16 cellular contexts compared by ENCODE assay signal in the genomic region with DNA sequence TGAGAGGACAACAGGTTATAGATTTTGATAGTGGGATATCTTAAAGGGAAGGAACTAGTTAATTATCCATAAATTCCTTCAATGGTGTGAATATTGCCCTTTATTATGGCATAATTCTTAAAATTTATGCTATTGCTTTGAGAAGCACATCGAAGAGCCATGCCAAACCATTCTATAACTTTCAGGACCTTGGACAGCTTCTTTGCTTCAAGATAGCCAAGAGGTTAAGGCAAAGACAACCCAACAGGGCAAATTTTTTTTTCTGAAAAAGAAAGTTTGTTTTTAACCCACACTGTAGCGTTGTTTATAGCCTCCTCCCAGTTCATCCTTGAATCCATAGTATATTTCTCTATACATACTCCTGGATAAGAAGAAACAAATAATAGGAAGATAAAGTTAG.
DNase-seq lines count a peak whose midpoint lies in the region; ATAC-seq and TF ChIP-seq lines count a peak whose summit lies in the region.
"Had no signal": no experiment of that assay in that cellular context is flagged by ENCODE, and none has a peak within 500 bp of the region (broad histone marks: within the 10 kb centered on the region; RNA-seq: fewer than 3 reads in every experiment).

No MANE protein-coding gene starts in this region.

- H3K4me1 ChIP-seq in PC-3 (ENCODE audit: insufficient read depth, low read length), result no peaks in the 10 kb centered on the region
- H3K4me1 ChIP-seq in neural progenitor cell, result no peaks in the 10 kb centered on the region
- H3K4me1 ChIP-seq: heart right ventricle had no signal

- H3K9me3 ChIP-seq in PC-3 (ENCODE audit: low read length) (no peaks in the 10 kb centered on the region), neural progenitor cell (ENCODE audit: low read depth) (no peaks in the 10 kb centered on the region)

- CTCF ChIA-PET in PC-3 (lab: Charles Lee), result no interaction called here

- H3K4me3 Mint-ChIP-seq in neural progenitor cell, result no peak overlapping the region
- H3K4me3 Mint-ChIP-seq: activated naive CD8-positive, alpha-beta T cell treated with anti-CD3 and anti-CD28 coated beads, Interleukin-2, amount 50 U/mL, for 24 hours had no signal

- H3K4me2 ChIP-seq in PC-3 (ENCODE audit: low read length) (no peak overlapping the region), neural progenitor cell (no peak overlapping the region)

- no peak overlapping the region for H3K4me3 ChIP-seq in PC-3 (ENCODE audit: low read length)
- no peak overlapping the region for H3K4me3 ChIP-seq in cardiac fibroblast (replicated peaks in 1 of 2; ENCODE audit: low read depth in 2 of 2, low read length in 2 of 2)
- H3K4me3 ChIP-seq in neural progenitor cell, result no peak overlapping the region
- H3K4me3 ChIP-seq: heart right ventricle had no signal

- H3K27ac Mint-ChIP-seq in neural progenitor cell, result no peak overlapping the region
- H3K27ac Mint-ChIP-seq: activated naive CD8-positive, alpha-beta T cell treated with anti-CD3 and anti-CD28 coated beads, Interleukin-2, amount 50 U/mL, for 24 hours had no signal

- H3K9me2 ChIP-seq in PC-3 (replicated peaks; ENCODE audit: low read length), result no peaks in the 10 kb centered on the region

- H3K27me3 ChIP-seq in PC-3 (ENCODE audit: low read length), result no peaks in the 10 kb centered on the region
- no peaks in the 10 kb centered on the region for H3K27me3 ChIP-seq in neural progenitor cell
- H3K27me3 ChIP-seq: heart right ventricle had no signal

- H3K27me3 Mint-ChIP-seq in neural progenitor cell (ENCODE audit: insufficient read depth, low read depth), result no peaks in the 10 kb centered on the region
- H3K27me3 Mint-ChIP-seq: activated naive CD8-positive, alpha-beta T cell treated with anti-CD3 and anti-CD28 coated beads, Interleukin-2, amount 50 U/mL, for 24 hours had no signal

- TF ChIP-seq CTCF in PC-3 (conservative IDR thresholded peaks at IDR 0.05; ENCODE audit: low read depth, low read length), result no peak
- no peak for TF ChIP-seq CTCF in cardiac fibroblast (IDR thresholded peaks at IDR 0.05; ENCODE audit: low read depth, low read length)
- TF ChIP-seq CTCF in neural progenitor cell (IDR thresholded peaks at IDR 0.05), result no peak

- no TSS peak for BruUV-seq in PC-3 (replicated peaks; lab: Mats Ljungman, UMichigan)

- H3K9ac ChIP-seq in PC-3 (ENCODE audit: low read length), result no peak overlapping the region
- H3K9ac ChIP-seq in neural progenitor cell, result no peak overlapping the region

- H3K36me3 Mint-ChIP-seq in neural progenitor cell, result no peaks in the 10 kb centered on the region

- POLR2A ChIA-PET in PC-3 (lab: Charles Lee; ENCODE audit: unreplicated experiment), result no interaction called here

- no peaks in the 10 kb centered on the region for H4K20me1 ChIP-seq in PC-3 (ENCODE audit: low read length)
- H4K20me1 ChIP-seq in neural progenitor cell (ENCODE audit: low read depth), result peaks cover 4% of the 10 kb centered on the region

- H3K27ac ChIP-seq in PC-3 (ENCODE audit: low read length) (no peak overlapping the region), neural progenitor cell (no peak overlapping the region)
- H3K27ac ChIP-seq: 22Rv1, heart right ventricle had no signal

- ATAC-seq in PC-3 (no peak), HG02885 (IDR thresholded peaks at IDR 0.05; ENCODE audit: poor library complexity, unreplicated experiment) (no peak), GM21825 (IDR thresholded peaks at IDR 0.05; ENCODE audit: unreplicated experiment) (no peak)
- ATAC-seq: activated naive CD8-positive, alpha-beta T cell treated with anti-CD3 and anti-CD28 coated beads, Interleukin-2, amount 50 U/mL, for 24 hours; heart right ventricle had no signal

- no peaks in the 10 kb centered on the region for H3K79me2 ChIP-seq in PC-3 (ENCODE audit: low read length)
- no peaks in the 10 kb centered on the region for H3K79me2 ChIP-seq in neural progenitor cell (ENCODE audit: low read depth)

- H3K9me3 Mint-ChIP-seq in neural progenitor cell, result no peaks in the 10 kb centered on the region

- H3K4me1 Mint-ChIP-seq in neural progenitor cell, result no peaks in the 10 kb centered on the region
- H3K4me1 Mint-ChIP-seq: activated naive CD8-positive, alpha-beta T cell treated with anti-CD3 and anti-CD28 coated beads, Interleukin-2, amount 50 U/mL, for 24 hours had no signal

- H3F3A ChIP-seq in PC-3 (ENCODE audit: low read length, unreplicated experiment) (no peaks in the 10 kb centered on the region), neural progenitor cell (ENCODE audit: low read depth) (no peaks in the 10 kb centered on the region)

- H3K36me3 ChIP-seq in PC-3 (ENCODE audit: low read depth, low read length), result no peaks in the 10 kb centered on the region
- H3K36me3 ChIP-seq in neural progenitor cell, result no peaks in the 10 kb centered on the region
- H3K36me3 ChIP-seq: heart right ventricle had no signal

- intact Hi-C loops in PC-3 (cut with micrococcal nuclease), result no loop called here

- H2AFZ ChIP-seq in PC-3 (ENCODE audit: low read length), result no peak overlapping the region
- H2AFZ ChIP-seq in neural progenitor cell (replicated peaks), result no peak overlapping the region

- DNase-seq in DMS 273 (lab: John Stamatoyannopoulos, UW; ENCODE audit: unreplicated experiment) (peak; percentile 41), DMS 273 treated with DMSO at 0.1 percent for 48 hours (lab: John Stamatoyannopoulos, UW) (no peak), PC-3 (peak; percentile 10), cardiac fibroblast (ENCODE audit: low read depth in 2 of 2) (peak; percentile 12 to 67), neural progenitor cell (ENCODE audit: low spot score) (peak; percentile 78), NCI-H1694 (lab: John Stamatoyannopoulos, UW) (no peak)
- DNase-seq: activated naive CD8-positive, alpha-beta T cell treated with anti-CD3 and anti-CD28 coated beads, Interleukin-2, amount 50 U/mL, for 24 hours; effector CD8-positive, alpha-beta T cell; heart right ventricle; midbrain; NCI-H1694 treated with DMSO at 0.1 percent for 48 hours; substantia nigra; T-helper 9 cell had no signal

Comparison
In these comparisons a context has a peak if more than half of its experiments do, and no peak if none do; other contexts are left out.
1. DNase-seq: peak in DMS 273 (single experiment), PC-3 (single experiment), cardiac fibroblast (2 of 2) and neural progenitor cell (single experiment); none in DMS 273 treated with DMSO at 0.1 percent for 48 hours (single experiment) and NCI-H1694 (single experiment).